ENCODE assay signal across 14 cellular contexts in the genomic region with DNA sequence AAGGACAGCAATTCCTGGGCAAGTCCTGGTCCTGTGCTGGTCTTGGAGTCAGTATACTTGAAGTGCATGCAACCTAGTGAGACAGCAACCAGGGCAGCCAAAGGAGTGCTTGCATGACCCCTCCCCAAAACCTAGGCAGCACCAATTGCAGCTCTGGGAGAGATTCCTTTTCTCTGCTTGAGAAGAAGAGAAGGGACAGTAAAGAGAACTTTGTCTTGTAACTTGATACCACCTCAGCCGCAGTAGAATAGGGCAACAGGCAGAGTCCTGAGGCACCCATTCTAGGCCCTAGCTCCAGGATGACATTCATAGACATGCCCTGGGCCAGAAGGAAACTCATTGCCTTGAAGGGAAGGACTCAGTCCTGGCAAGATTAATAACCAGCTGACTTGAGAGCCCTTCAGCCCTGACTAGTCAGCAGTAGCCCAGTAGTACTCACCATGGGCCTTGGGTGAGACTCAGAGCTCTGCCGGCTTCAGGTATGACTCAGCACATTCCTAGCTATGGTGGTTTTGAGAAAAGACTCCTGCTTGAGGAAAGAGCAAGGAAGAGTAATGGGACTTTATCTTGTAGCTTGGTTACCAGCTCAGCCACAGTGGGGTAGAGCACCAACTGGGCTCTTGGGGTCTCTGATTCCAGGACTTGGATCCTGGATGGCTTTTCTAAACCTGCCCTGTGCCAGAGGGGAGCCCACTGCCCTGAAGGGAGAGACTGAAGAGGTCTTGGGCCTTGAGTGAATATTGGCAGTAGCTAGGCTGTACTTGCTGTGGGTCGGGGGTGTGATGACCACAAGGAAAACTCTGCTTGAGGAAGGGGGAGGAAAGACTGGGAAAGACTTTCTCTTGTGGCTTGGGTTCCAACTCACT. TPM values are rescaled to one million over a fixed set of nuclear protein-coding genes. Genes with fewer than 3 reads are reported as not detected.
A peak's percentile ranks its signal among the peaks of the same experiment; 100 is the strongest.
DNase-seq lines count a peak whose midpoint lies in the region; ATAC-seq and TF ChIP-seq lines count a peak whose summit lies in the region.
"Had no signal": no experiment of that assay in that cellular context is flagged by ENCODE, and none has a peak within 500 bp of the region (broad histone marks: within the 10 kb centered on the region; RNA-seq: fewer than 3 reads in every experiment).

No MANE protein-coding gene starts in this region.

- ATAC-seq in naive thymus-derived CD8-positive, alpha-beta T cell, result no peak
- ATAC-seq in T-cell (replicated peaks in 1 of 4) (no peak), HG02852 (IDR thresholded peaks at IDR 0.05; ENCODE audit: unreplicated experiment) (no peak)
- ATAC-seq in naive thymus-derived CD4-positive, alpha-beta T cell, result no peak

- no peaks in the 10 kb centered on the region for H3K36me3 ChIP-seq in naive thymus-derived CD4-positive, alpha-beta T cell (ENCODE audit: control insufficient read depth in 2 of 3, insufficient read depth in 3 of 3, low read length in 3 of 3)
- H3K36me3 ChIP-seq: esophagus squamous epithelium, HAP-1, sigmoid colon, thoracic aorta had no signal

- CTCF ChIA-PET in T-cell (lab: Charles Lee), result no interaction called here
- CTCF ChIA-PET in naive thymus-derived CD4-positive, alpha-beta T cell (lab: Charles Lee), result no interaction called here

- H3K4me3 Mint-ChIP-seq in naive thymus-derived CD8-positive, alpha-beta T cell, result no peak overlapping the region
- no peak overlapping the region for H3K4me3 Mint-ChIP-seq in T-cell
- H3K4me3 Mint-ChIP-seq in naive thymus-derived CD4-positive, alpha-beta T cell, result no peak overlapping the region

- DNase-seq in AG09319 (ENCODE audit: extremely low read depth, low read depth) (peak; percentile 20), HK-2 (ENCODE audit: unreplicated experiment) (peak; percentile 69), UCSD-AML1 (lab: John Stamatoyannopoulos, UW; ENCODE audit: unreplicated experiment) (peak; percentile 31), iris pigment epithelial cell (ENCODE audit: low read depth) (peak; percentile 96), T-cell (no peak)
- DNase-seq in naive thymus-derived CD8-positive, alpha-beta T cell, result no peak
- DNase-seq in naive thymus-derived CD4-positive, alpha-beta T cell, result no peak
- DNase-seq: activated CD8-positive, alpha-beta memory T cell treated with anti-CD3 and anti-CD28 coated beads, Interleukin-2, amount 50 U/mL, for 48 hours; esophagus squamous epithelium; NCI-H446 treated with DMSO at 0.1 percent for 48 hours; sigmoid colon had no signal

- no peak overlapping the region for H3K27ac ChIP-seq in naive thymus-derived CD4-positive, alpha-beta T cell (ENCODE audit: low read depth, low read length)
- H3K27ac ChIP-seq: esophagus squamous epithelium, sigmoid colon, thoracic aorta had no signal

- POLR2A ChIA-PET in naive thymus-derived CD8-positive, alpha-beta T cell (lab: Charles Lee), result no interaction called here
- POLR2A ChIA-PET in T-cell (lab: Charles Lee), result no interaction called here
- POLR2A ChIA-PET in naive thymus-derived CD4-positive, alpha-beta T cell (lab: Charles Lee), result no interaction called here

- H3K4me1 Mint-ChIP-seq in naive thymus-derived CD8-positive, alpha-beta T cell, result peaks cover 0 to 2% (median 0%) of the 10 kb centered on the region in 4 donors
- no peaks in the 10 kb centered on the region for H3K4me1 Mint-ChIP-seq in T-cell
- H3K4me1 Mint-ChIP-seq in naive thymus-derived CD4-positive, alpha-beta T cell, result no peaks in the 10 kb centered on the region

- no peak overlapping the region for H3K27ac Mint-ChIP-seq in naive thymus-derived CD8-positive, alpha-beta T cell
- H3K27ac Mint-ChIP-seq in T-cell, result peak overlapping the region in 1 of 2 donors; percentile 19
- H3K27ac Mint-ChIP-seq in naive thymus-derived CD4-positive, alpha-beta T cell, result no peak overlapping the region

- H3K27me3 ChIP-seq in naive thymus-derived CD4-positive, alpha-beta T cell (ENCODE audit: control insufficient read depth in 2 of 2, insufficient read depth in 2 of 2, low read length in 2 of 2), result no peaks in the 10 kb centered on the region
- H3K27me3 ChIP-seq: esophagus squamous epithelium, sigmoid colon had no signal

- peaks cover 2 to 31% (median 13%) of the 10 kb centered on the region in 5 donors for H3K27me3 Mint-ChIP-seq in naive thymus-derived CD8-positive, alpha-beta T cell
- peaks cover 11 to 15% of the 10 kb centered on the region in 2 donors for H3K27me3 Mint-ChIP-seq in T-cell
- peaks cover 0 to 24% (median 16%) of the 10 kb centered on the region in 5 donors for H3K27me3 Mint-ChIP-seq in naive thymus-derived CD4-positive, alpha-beta T cell

- no peaks in the 10 kb centered on the region for H3K36me3 Mint-ChIP-seq in naive thymus-derived CD8-positive, alpha-beta T cell
- no peaks in the 10 kb centered on the region for H3K36me3 Mint-ChIP-seq in T-cell
- H3K36me3 Mint-ChIP-seq in naive thymus-derived CD4-positive, alpha-beta T cell, result no peaks in the 10 kb centered on the region

- TF ChIP-seq CTCF in AG09319 (IDR thresholded peaks at IDR 0.05; ENCODE audit: low read depth, low read length), result no peak

- no peaks in the 10 kb centered on the region for H3K9me3 Mint-ChIP-seq in naive thymus-derived CD8-positive, alpha-beta T cell
- no peaks in the 10 kb centered on the region for H3K9me3 Mint-ChIP-seq in T-cell
- H3K9me3 Mint-ChIP-seq in naive thymus-derived CD4-positive, alpha-beta T cell, result peaks cover 0 to 5% (median 0%) of the 10 kb centered on the region in 11 donors

- intact Hi-C loops in naive thymus-derived CD4-positive, alpha-beta T cell (cut with micrococcal nuclease), result no loop called here

- no peaks in the 10 kb centered on the region for H3K4me1 ChIP-seq in naive thymus-derived CD4-positive, alpha-beta T cell (ENCODE audit: control insufficient read depth in 2 of 2, insufficient read depth in 2 of 2, low read length in 2 of 2)
- H3K4me1 ChIP-seq: esophagus squamous epithelium, HAP-1, sigmoid colon had no signal

- no peak overlapping the region for H3K4me3 ChIP-seq in naive thymus-derived CD4-positive, alpha-beta T cell (ENCODE audit: low read length)
- H3K4me3 ChIP-seq: esophagus squamous epithelium, HAP-1, sigmoid colon, thoracic aorta had no signal

- H3K9me3 ChIP-seq in naive thymus-derived CD4-positive, alpha-beta T cell (ENCODE audit: control insufficient read depth in 2 of 3, low read length in 3 of 3), result no peaks in the 10 kb centered on the region
- H3K9me3 ChIP-seq: esophagus squamous epithelium, HAP-1, sigmoid colon, thoracic aorta had no signal

RNA-seq across cellular contexts. Expression of gene ACADM, which starts 51.7 kb away (rescaled TPM):
- total RNA-seq in naive thymus-derived CD8-positive, alpha-beta T cell, result 10 to 100 TPM; 29.7 to 33.1 TPM
- 10 to 100 TPM; 60.4 to 64.6 (median 63.2) TPM for polyA plus RNA-seq in naive thymus-derived CD8-positive, alpha-beta T cell
- 10 to 100 TPM; 16.6 to 29.3 (median 23.0) TPM for total RNA-seq in T-cell
- total RNA-seq in naive thymus-derived CD4-positive, alpha-beta T cell, result 10 to 100 TPM; 11.1 to 36.4 (median 32.9) TPM
- 10 to 100 TPM; 54.5 to 67.0 TPM for polyA plus RNA-seq in naive thymus-derived CD4-positive, alpha-beta T cell

Comparison
In these comparisons a context has a peak if more than half of its experiments do, and no peak if none do; other contexts are left out.
1. DNase-seq: peak in AG09319 (single experiment), HK-2 (single experiment), UCSD-AML1 (single experiment) and iris pigment epithelial cell (single experiment); none in naive thymus-derived CD8-positive, alpha-beta T cell (0 of 10), T-cell (0 of 34) and naive thymus-derived CD4-positive, alpha-beta T cell (0 of 9).